ENCODE assay signal across 8 cellular contexts in genomic region chr17:46264456-46265198, GRCh38. TPM values are rescaled to one million over a fixed set of nuclear protein-coding genes. Genes with fewer than 3 reads are reported as not detected.
A peak's percentile ranks its signal among the peaks of the same experiment; 100 is the strongest.
DNase-seq lines count a peak whose midpoint lies in the region; ATAC-seq and TF ChIP-seq lines count a peak whose summit lies in the region.

No MANE protein-coding gene starts in this region.

- peaks cover 5 to 6% of the 10 kb centered on the region in 2 experiments; a peak in 2 of 4 replicates for H3K4me1 ChIP-seq in SK-N-SH (ENCODE audit: control insufficient read depth in 1 of 2, insufficient read depth in 2 of 2, low read depth in 1 of 2, low read length in 1 of 2)

- H3K4me2 ChIP-seq in SK-N-SH = peak overlapping the region; percentile 25; the same call in 1 of the 2 replicates

- peak in 1 of 2 experiments; percentile 15; a peak in 1 of 4 replicates for TF ChIP-seq EP300 in SK-N-SH (IDR thresholded peaks at IDR 0.05; ENCODE audit: borderline replicate concordance in 1 of 2, low read depth in 1 of 2, low read length in 1 of 2)

- H3K9ac ChIP-seq in SK-N-SH = peak overlapping the region; percentile 19; the same call in 1 of the 2 replicates

- no peaks in the 10 kb centered on the region for H3K9me3 Mint-ChIP-seq in activated naive CD4-positive, alpha-beta T cell treated with anti-CD3 and anti-CD28 coated beads, Interleukin-2, amount 10 ng/mL, durations not matched to agents 7 days and 5 days
- H3K9me3 Mint-ChIP-seq in stimulated activated effector memory CD8-positive, alpha-beta T cell treated with anti-CD3 and anti-CD28 coated beads, Interleukin-12 subunit alpha, Interleukin-12 subunit beta, amount 100 ng/mL, for 72 hours = no peaks in the 10 kb centered on the region

- POLR2A ChIA-PET in SK-N-SH (lab: Yijun Ruan, JAX) = no interaction called here

- H3K4me3 Mint-ChIP-seq in activated naive CD4-positive, alpha-beta T cell treated with anti-CD3 and anti-CD28 coated beads, Interleukin-2, amount 10 ng/mL, durations not matched to agents 7 days and 5 days = peak overlapping the region; percentile 5
- H3K4me3 Mint-ChIP-seq in stimulated activated effector memory CD8-positive, alpha-beta T cell treated with anti-CD3 and anti-CD28 coated beads, Interleukin-12 subunit alpha, Interleukin-12 subunit beta, amount 100 ng/mL, for 72 hours = peak overlapping the region; percentile 84

- DNase-seq in activated naive CD4-positive, alpha-beta T cell treated with anti-CD3 and anti-CD28 coated beads, Interleukin-2, amount 10 ng/mL, durations not matched to agents 7 days and 5 days = peak; percentile 37
- DNase-seq in activated naive CD4-positive, alpha-beta T cell treated with anti-CD3 and anti-CD28 coated beads, Interleukin-2, amount 50 U/mL, for 16 hours = no peak
- peak; percentile 28 for DNase-seq in SK-N-SH
- peak; percentile 93 for DNase-seq in epithelial cell of esophagus (ENCODE audit: low read depth)
- no peak for DNase-seq in stimulated activated effector memory CD8-positive, alpha-beta T cell treated with anti-CD3 and anti-CD28 coated beads, Interleukin-12 subunit alpha, Interleukin-12 subunit beta, amount 100 ng/mL, for 72 hours (ENCODE audit: low spot score in 2 of 2)
- DNase-seq in GM13976 (ENCODE audit: low spot score) = no peak
- no peak for DNase-seq in NCI-H1417 (lab: John Stamatoyannopoulos, UW)

- H4K20me1 ChIP-seq in SK-N-SH (ENCODE audit: insufficient read depth) = no peaks in the 10 kb centered on the region

- peak overlapping the region; percentile 45 to 79; a peak in 3 of 4 replicates for H3K27ac ChIP-seq in SK-N-SH (ENCODE audit: low read depth in 2 of 2, low read length in 1 of 2)

- TF ChIP-seq RAD21 in SK-N-SH (IDR thresholded peaks at IDR 0.05; ENCODE audit: low read length) = no peak

- H3K4me1 Mint-ChIP-seq in activated naive CD4-positive, alpha-beta T cell treated with anti-CD3 and anti-CD28 coated beads, Interleukin-2, amount 10 ng/mL, durations not matched to agents 7 days and 5 days = peaks cover 38% of the 10 kb centered on the region
- H3K4me1 Mint-ChIP-seq in stimulated activated effector memory CD8-positive, alpha-beta T cell treated with anti-CD3 and anti-CD28 coated beads, Interleukin-12 subunit alpha, Interleukin-12 subunit beta, amount 100 ng/mL, for 72 hours = peaks cover 47% of the 10 kb centered on the region

- peaks cover 37% of the 10 kb centered on the region for H3F3A ChIP-seq in SK-N-SH (replicated peaks; ENCODE audit: insufficient read depth)

- CTCF ChIA-PET in activated naive CD4-positive, alpha-beta T cell treated with anti-CD3 and anti-CD28 coated beads, Interleukin-2, amount 10 ng/mL, durations not matched to agents 7 days and 5 days (lab: Charles Lee) = interaction anchor here (1.2 kb wide), 1 partner anchor 672 kb away, joined by 4 read pairs; no protein-coding TSS in a partner anchor
- CTCF ChIA-PET in SK-N-SH (lab: Yijun Ruan, JAX) = interaction anchor here (0.7 to 1.5 kb wide), 2 partner anchors 22 to 52 kb away, joined by 3 read pairs; no protein-coding TSS in a partner anchor

- ATAC-seq in stimulated activated effector memory CD8-positive, alpha-beta T cell treated with anti-CD3 and anti-CD28 coated beads, Interleukin-12 subunit alpha, Interleukin-12 subunit beta, amount 100 ng/mL, for 72 hours = peak; percentile 31
- no peak for ATAC-seq in HG03460 (IDR thresholded peaks at IDR 0.05; ENCODE audit: unreplicated experiment)

- H3K27me3 ChIP-seq in SK-N-SH (ENCODE audit: insufficient read depth) = no peaks in the 10 kb centered on the region

- WGBS in SK-N-SH (ENCODE audit: low lambda C conversion rate) = 30% methylated on average over 3 of the region's 3 CpGs

- no peaks in the 10 kb centered on the region for H3K9me3 ChIP-seq in SK-N-SH

- 0 out of 2 replicates have a peak overlapping the region, but pooled peaks have one; percentile 21 for H2AFZ ChIP-seq in SK-N-SH (ENCODE audit: low read depth)

- no peaks in the 10 kb centered on the region for H3K36me3 ChIP-seq in SK-N-SH (replicated peaks in 1 of 2; ENCODE audit: control insufficient read depth in 1 of 2, insufficient read depth in 2 of 2, low read length in 1 of 2)

- TF ChIP-seq CTCF in SK-N-SH (IDR thresholded peaks at IDR 0.05) = no peak
- no peak for TF ChIP-seq CTCF in epithelial cell of esophagus (IDR thresholded peaks at IDR 0.05; ENCODE audit: insufficient read depth, low read depth, low read length, missing control alignments)
- TF ChIP-seq CTCF in GM13976 (IDR thresholded peaks at IDR 0.05; ENCODE audit: borderline replicate concordance, control extremely low read depth, extremely low read depth, insufficient read depth, missing control alignments) = no peak

- no peaks in the 10 kb centered on the region for H3K9me2 ChIP-seq in SK-N-SH

- no peak overlapping the region for H3K4me3 ChIP-seq in SK-N-SH (ENCODE audit: low read depth in 2 of 2, low read length in 1 of 2)
- no peak overlapping the region for H3K4me3 ChIP-seq in epithelial cell of esophagus (ENCODE audit: low read length)

- peaks cover 94% of the 10 kb centered on the region for H3K27me3 Mint-ChIP-seq in activated naive CD4-positive, alpha-beta T cell treated with anti-CD3 and anti-CD28 coated beads, Interleukin-2, amount 10 ng/mL, durations not matched to agents 7 days and 5 days

- in situ Hi-C loops in GM13976 (cut with MboI; ENCODE audit: low sequenced_read_pairs, unreplicated experiment) = loop anchor here (25.0 kb wide), 1 partner anchor 677 kb away; no protein-coding TSS in a partner anchor

- H3K79me2 ChIP-seq in SK-N-SH (ENCODE audit: insufficient read depth) = peaks cover 8% of the 10 kb centered on the region; the same call in 1 of the 2 replicates

- H3K36me3 Mint-ChIP-seq in activated naive CD4-positive, alpha-beta T cell treated with anti-CD3 and anti-CD28 coated beads, Interleukin-2, amount 10 ng/mL, durations not matched to agents 7 days and 5 days = no peaks in the 10 kb centered on the region
- H3K36me3 Mint-ChIP-seq in stimulated activated effector memory CD8-positive, alpha-beta T cell treated with anti-CD3 and anti-CD28 coated beads, Interleukin-12 subunit alpha, Interleukin-12 subunit beta, amount 100 ng/mL, for 72 hours = peaks cover 17% of the 10 kb centered on the region

- peak overlapping the region; percentile 8 for H3K27ac Mint-ChIP-seq in activated naive CD4-positive, alpha-beta T cell treated with anti-CD3 and anti-CD28 coated beads, Interleukin-2, amount 10 ng/mL, durations not matched to agents 7 days and 5 days
- H3K27ac Mint-ChIP-seq in stimulated activated effector memory CD8-positive, alpha-beta T cell treated with anti-CD3 and anti-CD28 coated beads, Interleukin-12 subunit alpha, Interleukin-12 subunit beta, amount 100 ng/mL, for 72 hours = peak overlapping the region; percentile 82

TF ChIP-seq in SK-N-SH, 30 proteins besides CTCF, POLR2A, EP300 and RAD21:
- peak; percentile 50 for TF ChIP-seq JUND (IDR thresholded peaks at IDR 0.05)
- TF ChIP-seq POLR2AphosphoS5 (IDR thresholded peaks at IDR 0.05; ENCODE audit: low read depth, low read length) = peak; percentile 56; the same call in 1 of the 2 replicates
- TF ChIP-seq RFX5 (IDR thresholded peaks at IDR 0.05; ENCODE audit: low read length) = no peak
- TF ChIP-seq TEAD4 (IDR thresholded peaks at IDR 0.05; ENCODE audit: borderline replicate concordance, insufficient read depth) = peak; percentile 57; the same call in 1 of the 2 replicates
- TF ChIP-seq TCF12 (IDR thresholded peaks at IDR 0.05) = peak; percentile 91
- TF ChIP-seq PBX3 (IDR thresholded peaks at IDR 0.05) = peak; percentile 79
- no peak for TF ChIP-seq CHD2 (IDR thresholded peaks at IDR 0.05; ENCODE audit: low read length, partially characterized antibody)
- no peak for TF ChIP-seq RCOR1 (IDR thresholded peaks at IDR 0.05; ENCODE audit: low read length)

RNA-seq across cellular contexts. Expression of gene LRRC37A, which starts 30.3 kb away (rescaled TPM):
- polyA plus RNA-seq in SK-N-SH (2012; rRNA removed) = 1.6 and 1.8 TPM in 2 replicates
- polyA plus RNA-seq in SK-N-SH (2012; cell fraction: cytosol; rRNA removed) = 0.94 and 1.4 TPM in 2 replicates
- polyA plus RNA-seq in SK-N-SH (2012; cell fraction: nucleus; rRNA removed) = 3.8 and 5.4 TPM in 2 replicates

Comparison
In these comparisons a context has a peak if more than half of its experiments do, and no peak if none do; other contexts are left out.
1. DNase-seq: peak in activated naive CD4-positive, alpha-beta T cell treated with anti-CD3 and anti-CD28 coated beads, Interleukin-2, amount 10 ng/mL, durations not matched to agents 7 days and 5 days (single experiment), SK-N-SH (single experiment) and epithelial cell of esophagus (single experiment); none in activated naive CD4-positive, alpha-beta T cell treated with anti-CD3 and anti-CD28 coated beads, Interleukin-2, amount 50 U/mL, for 16 hours (single experiment), stimulated activated effector memory CD8-positive, alpha-beta T cell treated with anti-CD3 and anti-CD28 coated beads, Interleukin-12 subunit alpha, Interleukin-12 subunit beta, amount 100 ng/mL, for 72 hours (0 of 2), GM13976 (single experiment) and NCI-H1417 (0 of 3).